Comparison of ENCODE assay signal across 8 cellular contexts in genomic region chr12:119990382-119990874, GRCh38. TPM values are rescaled to one million over a fixed set of nuclear protein-coding genes. Genes with fewer than 3 reads are reported as not detected.
A peak's percentile ranks its signal among the peaks of the same experiment; 100 is the strongest.
DNase-seq lines count a peak whose midpoint lies in the region; ATAC-seq and TF ChIP-seq lines count a peak whose summit lies in the region.

No MANE protein-coding gene starts in this region.

- TF ChIP-seq CTCF in CD4-positive, alpha-beta T cell (IDR thresholded peaks at IDR 0.05) = no peak

- H3K4me1 ChIP-seq in HUES64 (ENCODE audit: insufficient read depth, low read length) = peaks cover 14% of the 10 kb centered on the region

- no peaks in the 10 kb centered on the region for H3K9me3 ChIP-seq in CD4-positive, alpha-beta T cell (ENCODE audit: control insufficient read depth, low read length)
- no peaks in the 10 kb centered on the region for H3K9me3 ChIP-seq in HUES64 (ENCODE audit: insufficient read depth, low read depth, low read length)

- intact Hi-C loops in CD4-positive, alpha-beta T cell (cut with DNase I, micrococcal nuclease) = loop anchor here (2.0 to 10.0 kb wide), 3 partner anchors 16 to 54 kb away; no protein-coding TSS in a partner anchor

- H3K4me3 ChIP-seq in HUES64 (ENCODE audit: low read length) = peak overlapping the region; percentile 57

- H3K27ac ChIP-seq in CD4-positive, alpha-beta T cell (ENCODE audit: low read depth, low read length) = peak overlapping the region; percentile 49
- H3K27ac ChIP-seq in HUES64 (ENCODE audit: low read depth, low read length) = no peak overlapping the region

- H3K4me1 Mint-ChIP-seq in CD4-positive, alpha-beta T cell (ENCODE audit: low read depth) = peaks cover 45% of the 10 kb centered on the region
- peaks cover 11% of the 10 kb centered on the region for H3K4me1 Mint-ChIP-seq in activated T-helper 17 cell treated with anti-CD3 and anti-CD28 coated beads, Interleukin-2, amount 50 U/mL, for 72 hours
- peaks cover 9% of the 10 kb centered on the region for H3K4me1 Mint-ChIP-seq in memory B cell

- ATAC-seq in CD4-positive, alpha-beta T cell (ENCODE audit: poor library complexity) = no peak
- no peak for ATAC-seq in activated T-helper 17 cell treated with anti-CD3 and anti-CD28 coated beads, Interleukin-2, amount 50 U/mL, for 72 hours (replicated peaks)
- ATAC-seq in memory B cell (ENCODE audit: low read depth) (no peak), HG03354 (IDR thresholded peaks at IDR 0.05; ENCODE audit: poor library complexity, severe bottlenecking, unreplicated experiment) (no peak), GM18502 (IDR thresholded peaks at IDR 0.05; ENCODE audit: poor library complexity, unreplicated experiment) (no peak)

- CTCF ChIA-PET in CD4-positive, alpha-beta T cell (lab: Charles Lee) = interaction anchor here (1.4 to 4.4 kb wide), 5 partner anchors 10 to 126 kb away, joined by 3 to 33 read pairs (median 8); partner anchors contain the start of gene RAB35

- H3K36me3 ChIP-seq in HUES64 (ENCODE audit: insufficient read depth, low read length) = 0 out of 2 replicates have a peak, but pooled peaks cover 5% of the 10 kb centered on the region

- 74% methylated on average over 9 of the region's 12 CpGs for WGBS in HUES64

- H3K4me3 Mint-ChIP-seq in CD4-positive, alpha-beta T cell = peak overlapping the region; percentile 95
- H3K4me3 Mint-ChIP-seq in activated T-helper 17 cell treated with anti-CD3 and anti-CD28 coated beads, Interleukin-2, amount 50 U/mL, for 72 hours = peak overlapping the region; percentile 88
- H3K4me3 Mint-ChIP-seq in memory B cell = peak overlapping the region; percentile 85

- peak overlapping the region; percentile 83 for H3K27ac Mint-ChIP-seq in CD4-positive, alpha-beta T cell
- peak overlapping the region; percentile 89 for H3K27ac Mint-ChIP-seq in activated T-helper 17 cell treated with anti-CD3 and anti-CD28 coated beads, Interleukin-2, amount 50 U/mL, for 72 hours
- H3K27ac Mint-ChIP-seq in memory B cell = no peak overlapping the region

- H3K27me3 ChIP-seq in CD4-positive, alpha-beta T cell (ENCODE audit: control insufficient read depth, insufficient read depth, low read length) = no peaks in the 10 kb centered on the region
- H3K27me3 ChIP-seq in HUES64 (ENCODE audit: insufficient read depth, low read length) = peaks cover 38% of the 10 kb centered on the region

- no peaks in the 10 kb centered on the region for H3K27me3 Mint-ChIP-seq in CD4-positive, alpha-beta T cell
- H3K27me3 Mint-ChIP-seq in activated T-helper 17 cell treated with anti-CD3 and anti-CD28 coated beads, Interleukin-2, amount 50 U/mL, for 72 hours = no peaks in the 10 kb centered on the region
- H3K27me3 Mint-ChIP-seq in memory B cell = no peaks in the 10 kb centered on the region

- POLR2A ChIA-PET in CD4-positive, alpha-beta T cell (lab: Charles Lee) = interaction anchor here (0.5 to 3.5 kb wide), 16 partner anchors 10 to 269 kb away, joined by 3 to 106 read pairs (median 9); partner anchors contain the start of genes RAB35 and RPLP0

- DNase-seq in CD4-positive, alpha-beta T cell = no peak
- DNase-seq in memory B cell (ENCODE audit: low spot score in 2 of 2) (no peak), COR-L47 (lab: John Stamatoyannopoulos, UW) (no peak), NCI-H2029 treated with DMSO at 0.1 percent for 48 hours (lab: John Stamatoyannopoulos, UW) (no peak)

- no peaks in the 10 kb centered on the region for H3K9me3 Mint-ChIP-seq in CD4-positive, alpha-beta T cell
- H3K9me3 Mint-ChIP-seq in activated T-helper 17 cell treated with anti-CD3 and anti-CD28 coated beads, Interleukin-2, amount 50 U/mL, for 72 hours = no peaks in the 10 kb centered on the region
- no peaks in the 10 kb centered on the region for H3K9me3 Mint-ChIP-seq in memory B cell

- peaks cover 51% of the 10 kb centered on the region for H3K36me3 Mint-ChIP-seq in CD4-positive, alpha-beta T cell (ENCODE audit: low read depth)
- H3K36me3 Mint-ChIP-seq in activated T-helper 17 cell treated with anti-CD3 and anti-CD28 coated beads, Interleukin-2, amount 50 U/mL, for 72 hours (ENCODE audit: low read depth) = peaks cover 54% of the 10 kb centered on the region
- H3K36me3 Mint-ChIP-seq in memory B cell = no peaks in the 10 kb centered on the region

- no peak overlapping the region for H3K9ac ChIP-seq in HUES64 (ENCODE audit: low read depth, low read length)

RNA-seq across cellular contexts. Expression of gene BICDL1, which starts 1.4 kb away (rescaled TPM):
- 100 to 1,000 TPM; 143 to 146 TPM for total RNA-seq in CD4-positive, alpha-beta T cell
- 15.5 TPM for polyA plus RNA-seq in HUES64 (2013, experiment 1 of 2)
- polyA plus RNA-seq in HUES64 (2013, experiment 2 of 2) = 15.7 TPM
- total RNA-seq in activated T-helper 17 cell treated with anti-CD3 and anti-CD28 coated beads, Interleukin-2, amount 50 U/mL, for 72 hours = 10 to 100 TPM; 36.9 to 91.6 TPM
